Comparison of ENCODE assay signal across 1 cellular context in the genomic region with DNA sequence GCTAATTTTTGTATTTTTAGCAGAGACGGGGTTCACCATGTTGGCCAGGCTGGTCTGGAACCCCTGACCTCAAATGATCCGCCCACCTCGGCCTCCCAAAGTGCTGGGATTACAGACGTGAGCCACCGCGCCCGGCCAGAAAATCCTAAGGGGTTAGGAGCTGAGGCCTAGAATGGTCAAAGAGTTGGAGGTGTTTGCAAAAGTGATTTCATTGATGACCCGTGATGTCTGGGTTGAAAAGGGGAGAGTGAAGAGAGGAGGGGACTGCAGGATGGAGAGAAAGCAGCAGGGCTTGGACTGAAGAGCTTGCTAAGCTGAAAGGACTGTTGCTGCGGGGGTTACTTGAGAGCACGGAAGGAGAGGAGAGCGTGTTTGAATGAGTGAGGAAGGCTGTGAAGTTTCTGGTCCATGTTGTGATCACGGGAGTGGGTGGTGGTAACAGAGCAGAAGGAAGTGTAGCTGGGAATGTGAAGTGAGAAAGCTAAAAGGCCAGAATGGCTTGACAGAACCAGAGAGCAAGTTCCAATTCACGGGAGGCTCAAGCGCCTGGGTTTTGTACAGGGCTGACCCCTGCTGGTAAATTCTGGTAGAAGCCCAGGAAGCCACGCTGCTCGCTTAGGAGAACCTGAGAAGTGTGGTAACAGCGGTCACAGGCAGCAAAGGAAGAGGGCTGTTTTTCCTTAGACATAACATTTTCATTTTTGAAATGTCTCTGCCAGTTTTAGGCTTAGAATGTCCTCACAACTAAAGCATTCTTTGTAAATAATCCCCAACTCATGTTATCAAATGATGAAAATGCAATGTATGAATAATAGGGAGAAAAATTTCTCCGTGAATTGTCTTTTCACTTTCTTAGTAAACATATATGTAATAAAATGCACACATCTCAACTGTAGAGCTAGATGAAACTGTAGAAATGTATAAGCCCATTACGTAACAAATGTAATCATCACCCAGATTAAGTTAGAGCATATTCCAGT.
A peak's percentile ranks its signal among the peaks of the same experiment; 100 is the strongest.
TF ChIP-seq lines count a peak whose summit lies in the region.

No MANE protein-coding gene starts in this region.

TF ChIP-seq in HepG2, 621 proteins besides CTCF, POLR2A, EP300 and RAD21 (continued from another document and continues in another):
- TF ChIP-seq, protein P1, sequence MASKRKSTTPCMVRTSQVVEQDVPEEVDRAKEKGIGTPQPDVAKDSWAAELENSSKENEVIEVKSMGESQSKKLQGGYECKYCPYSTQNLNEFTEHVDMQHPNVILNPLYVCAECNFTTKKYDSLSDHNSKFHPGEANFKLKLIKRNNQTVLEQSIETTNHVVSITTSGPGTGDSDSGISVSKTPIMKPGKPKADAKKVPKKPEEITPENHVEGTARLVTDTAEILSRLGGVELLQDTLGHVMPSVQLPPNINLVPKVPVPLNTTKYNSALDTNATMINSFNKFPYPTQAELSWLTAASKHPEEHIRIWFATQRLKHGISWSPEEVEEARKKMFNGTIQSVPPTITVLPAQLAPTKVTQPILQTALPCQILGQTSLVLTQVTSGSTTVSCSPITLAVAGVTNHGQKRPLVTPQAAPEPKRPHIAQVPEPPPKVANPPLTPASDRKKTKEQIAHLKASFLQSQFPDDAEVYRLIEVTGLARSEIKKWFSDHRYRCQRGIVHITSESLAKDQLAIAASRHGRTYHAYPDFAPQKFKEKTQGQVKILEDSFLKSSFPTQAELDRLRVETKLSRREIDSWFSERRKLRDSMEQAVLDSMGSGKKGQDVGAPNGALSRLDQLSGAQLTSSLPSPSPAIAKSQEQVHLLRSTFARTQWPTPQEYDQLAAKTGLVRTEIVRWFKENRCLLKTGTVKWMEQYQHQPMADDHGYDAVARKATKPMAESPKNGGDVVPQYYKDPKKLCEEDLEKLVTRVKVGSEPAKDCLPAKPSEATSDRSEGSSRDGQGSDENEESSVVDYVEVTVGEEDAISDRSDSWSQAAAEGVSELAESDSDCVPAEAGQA (IDR thresholded peaks at IDR 0.05; ENCODE audit: low read depth): no peak
- TF ChIP-seq, protein P1 (CRISPR knock-in tag; IDR thresholded peaks at IDR 0.05; ENCODE audit: borderline replicate concordance): no peak
- TF ChIP-seq PHF8 (CRISPR knock-in tag; IDR thresholded peaks at IDR 0.05): peak; percentile 55; the same call in 1 of the 2 replicates
- TF ChIP-seq SRSF1 (optimal IDR thresholded peaks at IDR 0.05; ENCODE audit: low read depth, low read length): peak; percentile 33
- no peak; the same call in 1 of the 2 replicates for TF ChIP-seq FOXK1 (CRISPR knock-in tag; IDR thresholded peaks at IDR 0.05; ENCODE audit: borderline replicate concordance, low read depth)
- no peak for TF ChIP-seq ZNF562 (CRISPR knock-in tag; IDR thresholded peaks at IDR 0.05; ENCODE audit: borderline replicate concordance)
- no peak for TF ChIP-seq KDM5A (IDR thresholded peaks at IDR 0.05; ENCODE audit: borderline replicate concordance, low read length)
- TF ChIP-seq ZFP1 (CRISPR knock-in tag; IDR thresholded peaks at IDR 0.05): no peak
- TF ChIP-seq MEIS1 (CRISPR knock-in tag; IDR thresholded peaks at IDR 0.05; ENCODE audit: borderline replicate concordance): no peak
- TF ChIP-seq, protein P2, sequence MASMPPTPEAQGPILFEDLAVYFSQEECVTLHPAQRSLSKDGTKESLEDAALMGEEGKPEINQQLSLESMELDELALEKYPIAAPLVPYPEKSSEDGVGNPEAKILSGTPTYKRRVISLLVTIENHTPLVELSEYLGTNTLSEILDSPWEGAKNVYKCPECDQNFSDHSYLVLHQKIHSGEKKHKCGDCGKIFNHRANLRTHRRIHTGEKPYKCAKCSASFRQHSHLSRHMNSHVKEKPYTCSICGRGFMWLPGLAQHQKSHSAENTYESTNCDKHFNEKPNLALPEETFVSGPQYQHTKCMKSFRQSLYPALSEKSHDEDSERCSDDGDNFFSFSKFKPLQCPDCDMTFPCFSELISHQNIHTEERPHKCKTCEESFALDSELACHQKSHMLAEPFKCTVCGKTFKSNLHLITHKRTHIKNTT (CRISPR knock-in tag; IDR thresholded peaks at IDR 0.05): no peak
- no peak for TF ChIP-seq ZNF234 (CRISPR knock-in tag; conservative IDR thresholded peaks at IDR 0.05)
- peak; percentile 69 for TF ChIP-seq GFI1 (CRISPR knock-in tag; IDR thresholded peaks at IDR 0.05; ENCODE audit: borderline replicate concordance)
- peak; percentile 56; the same call in 1 of the 2 replicates for TF ChIP-seq BORCS8-MEF2B (CRISPR knock-in tag; IDR thresholded peaks at IDR 0.05)
- TF ChIP-seq ZNF292 (CRISPR knock-in tag; IDR thresholded peaks at IDR 0.05; ENCODE audit: borderline replicate concordance, low read depth): peak; percentile 82; the same call in 1 of the 2 replicates
- no peak for TF ChIP-seq FOXK2 (IDR thresholded peaks at IDR 0.05)
- TF ChIP-seq MAZ (IDR thresholded peaks at IDR 0.05; ENCODE audit: borderline replicate concordance, low read depth, low read length): peak; percentile 53; the same call in 1 of the 2 replicates
- peak; percentile 55 for TF ChIP-seq MAZ (CRISPR knock-in tag; IDR thresholded peaks at IDR 0.05; ENCODE audit: low read depth)
- TF ChIP-seq, protein P3, sequence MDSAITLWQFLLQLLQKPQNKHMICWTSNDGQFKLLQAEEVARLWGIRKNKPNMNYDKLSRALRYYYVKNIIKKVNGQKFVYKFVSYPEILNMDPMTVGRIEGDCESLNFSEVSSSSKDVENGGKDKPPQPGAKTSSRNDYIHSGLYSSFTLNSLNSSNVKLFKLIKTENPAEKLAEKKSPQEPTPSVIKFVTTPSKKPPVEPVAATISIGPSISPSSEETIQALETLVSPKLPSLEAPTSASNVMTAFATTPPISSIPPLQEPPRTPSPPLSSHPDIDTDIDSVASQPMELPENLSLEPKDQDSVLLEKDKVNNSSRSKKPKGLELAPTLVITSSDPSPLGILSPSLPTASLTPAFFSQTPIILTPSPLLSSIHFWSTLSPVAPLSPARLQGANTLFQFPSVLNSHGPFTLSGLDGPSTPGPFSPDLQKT (CRISPR knock-in tag; IDR thresholded peaks at IDR 0.05; ENCODE audit: borderline replicate concordance): no peak
- TF ChIP-seq EHMT2 (IDR thresholded peaks at IDR 0.05; ENCODE audit: borderline replicate concordance, low read depth, low read length): no peak
- no peak for TF ChIP-seq ZFP41 (CRISPR knock-in tag; IDR thresholded peaks at IDR 0.05; ENCODE audit: borderline replicate concordance)
- TF ChIP-seq ZSCAN9 (CRISPR knock-in tag; IDR thresholded peaks at IDR 0.05; ENCODE audit: borderline replicate concordance): peak; percentile 40; the same call in 1 of the 2 replicates
- no peak for TF ChIP-seq MYC (CRISPR knock-in tag; IDR thresholded peaks at IDR 0.05; ENCODE audit: borderline replicate concordance)
- no peak for TF ChIP-seq ZNF382 (CRISPR knock-in tag; IDR thresholded peaks at IDR 0.05; ENCODE audit: borderline replicate concordance)
- no peak for TF ChIP-seq ZNF441 (CRISPR knock-in tag; IDR thresholded peaks at IDR 0.05; ENCODE audit: borderline replicate concordance)
- no peak for TF ChIP-seq SIN3A (IDR thresholded peaks at IDR 0.05; ENCODE audit: borderline replicate concordance, low read depth, low read length)
- no peak for TF ChIP-seq ZNF703 (CRISPR knock-in tag; IDR thresholded peaks at IDR 0.05; ENCODE audit: borderline replicate concordance)
- TF ChIP-seq, protein P4, sequence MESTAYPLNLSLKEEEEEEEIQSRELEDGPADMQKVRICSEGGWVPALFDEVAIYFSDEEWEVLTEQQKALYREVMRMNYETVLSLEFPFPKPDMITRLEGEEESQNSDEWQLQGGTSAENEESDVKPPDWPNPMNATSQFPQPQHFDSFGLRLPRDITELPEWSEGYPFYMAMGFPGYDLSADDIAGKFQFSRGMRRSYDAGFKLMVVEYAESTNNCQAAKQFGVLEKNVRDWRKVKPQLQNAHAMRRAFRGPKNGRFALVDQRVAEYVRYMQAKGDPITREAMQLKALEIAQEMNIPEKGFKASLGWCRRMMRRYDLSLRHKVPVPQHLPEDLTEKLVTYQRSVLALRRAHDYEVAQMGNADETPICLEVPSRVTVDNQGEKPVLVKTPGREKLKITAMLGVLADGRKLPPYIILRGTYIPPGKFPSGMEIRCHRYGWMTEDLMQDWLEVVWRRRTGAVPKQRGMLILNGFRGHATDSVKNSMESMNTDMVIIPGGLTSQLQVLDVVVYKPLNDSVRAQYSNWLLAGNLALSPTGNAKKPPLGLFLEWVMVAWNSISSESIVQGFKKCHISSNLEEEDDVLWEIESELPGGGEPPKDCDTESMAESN (CRISPR knock-in tag; conservative IDR thresholded peaks at IDR 0.05): peak; percentile 65; the same call in 1 of the 2 replicates
- TF ChIP-seq, protein P5, sequence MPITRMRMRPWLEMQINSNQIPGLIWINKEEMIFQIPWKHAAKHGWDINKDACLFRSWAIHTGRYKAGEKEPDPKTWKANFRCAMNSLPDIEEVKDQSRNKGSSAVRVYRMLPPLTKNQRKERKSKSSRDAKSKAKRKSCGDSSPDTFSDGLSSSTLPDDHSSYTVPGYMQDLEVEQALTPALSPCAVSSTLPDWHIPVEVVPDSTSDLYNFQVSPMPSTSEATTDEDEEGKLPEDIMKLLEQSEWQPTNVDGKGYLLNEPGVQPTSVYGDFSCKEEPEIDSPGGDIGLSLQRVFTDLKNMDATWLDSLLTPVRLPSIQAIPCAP (CRISPR knock-in tag; IDR thresholded peaks at IDR 0.05; ENCODE audit: low read depth): no peak
- TF ChIP-seq, protein P6, sequence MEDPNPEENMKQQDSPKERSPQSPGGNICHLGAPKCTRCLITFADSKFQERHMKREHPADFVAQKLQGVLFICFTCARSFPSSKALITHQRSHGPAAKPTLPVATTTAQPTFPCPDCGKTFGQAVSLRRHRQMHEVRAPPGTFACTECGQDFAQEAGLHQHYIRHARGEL (CRISPR knock-in tag; IDR thresholded peaks at IDR 0.05): no peak
- TF ChIP-seq NR3C1 (CRISPR knock-in tag; IDR thresholded peaks at IDR 0.05): no peak
- TF ChIP-seq ATF7 (IDR thresholded peaks at IDR 0.05): no peak
- TF ChIP-seq ATF7 (CRISPR knock-in tag; IDR thresholded peaks at IDR 0.05): no peak
- no peak for TF ChIP-seq DPF2 (CRISPR knock-in tag; IDR thresholded peaks at IDR 0.05; ENCODE audit: borderline replicate concordance, low read depth)
- TF ChIP-seq, protein P7, sequence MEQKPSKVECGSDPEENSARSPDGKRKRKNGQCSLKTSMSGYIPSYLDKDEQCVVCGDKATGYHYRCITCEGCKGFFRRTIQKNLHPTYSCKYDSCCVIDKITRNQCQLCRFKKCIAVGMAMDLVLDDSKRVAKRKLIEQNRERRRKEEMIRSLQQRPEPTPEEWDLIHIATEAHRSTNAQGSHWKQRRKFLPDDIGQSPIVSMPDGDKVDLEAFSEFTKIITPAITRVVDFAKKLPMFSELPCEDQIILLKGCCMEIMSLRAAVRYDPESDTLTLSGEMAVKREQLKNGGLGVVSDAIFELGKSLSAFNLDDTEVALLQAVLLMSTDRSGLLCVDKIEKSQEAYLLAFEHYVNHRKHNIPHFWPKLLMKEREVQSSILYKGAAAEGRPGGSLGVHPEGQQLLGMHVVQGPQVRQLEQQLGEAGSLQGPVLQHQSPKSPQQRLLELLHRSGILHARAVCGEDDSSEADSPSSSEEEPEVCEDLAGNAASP (CRISPR knock-in tag; IDR thresholded peaks at IDR 0.05; ENCODE audit: borderline replicate concordance): no peak
- TF ChIP-seq ZNF263 (CRISPR knock-in tag; IDR thresholded peaks at IDR 0.05): peak; percentile 52; the same call in 1 of the 2 replicates
- TF ChIP-seq, protein P8, sequence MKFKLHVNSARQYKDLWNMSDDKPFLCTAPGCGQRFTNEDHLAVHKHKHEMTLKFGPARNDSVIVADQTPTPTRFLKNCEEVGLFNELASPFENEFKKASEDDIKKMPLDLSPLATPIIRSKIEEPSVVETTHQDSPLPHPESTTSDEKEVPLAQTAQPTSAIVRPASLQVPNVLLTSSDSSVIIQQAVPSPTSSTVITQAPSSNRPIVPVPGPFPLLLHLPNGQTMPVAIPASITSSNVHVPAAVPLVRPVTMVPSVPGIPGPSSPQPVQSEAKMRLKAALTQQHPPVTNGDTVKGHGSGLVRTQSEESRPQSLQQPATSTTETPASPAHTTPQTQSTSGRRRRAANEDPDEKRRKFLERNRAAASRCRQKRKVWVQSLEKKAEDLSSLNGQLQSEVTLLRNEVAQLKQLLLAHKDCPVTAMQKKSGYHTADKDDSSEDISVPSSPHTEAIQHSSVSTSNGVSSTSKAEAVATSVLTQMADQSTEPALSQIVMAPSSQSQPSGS (CRISPR knock-in tag; IDR thresholded peaks at IDR 0.05): no peak
- no peak for TF ChIP-seq RCOR2 (CRISPR knock-in tag; IDR thresholded peaks at IDR 0.05)
- no peak for TF ChIP-seq GABPA (IDR thresholded peaks at IDR 0.05; ENCODE audit: low read depth, low read length)
- peak; percentile 8; the same call in 1 of the 2 replicates for TF ChIP-seq GABPA (CRISPR knock-in tag; IDR thresholded peaks at IDR 0.05; ENCODE audit: low read depth)
- peak; percentile 43; the same call in 1 of the 2 replicates for TF ChIP-seq POGZ (CRISPR knock-in tag; IDR thresholded peaks at IDR 0.05)
- TF ChIP-seq FOXA1 (IDR thresholded peaks at IDR 0.05): no peak
- no peak for TF ChIP-seq FOXA1 (CRISPR knock-in tag; IDR thresholded peaks at IDR 0.05)
- TF ChIP-seq, protein P9, sequence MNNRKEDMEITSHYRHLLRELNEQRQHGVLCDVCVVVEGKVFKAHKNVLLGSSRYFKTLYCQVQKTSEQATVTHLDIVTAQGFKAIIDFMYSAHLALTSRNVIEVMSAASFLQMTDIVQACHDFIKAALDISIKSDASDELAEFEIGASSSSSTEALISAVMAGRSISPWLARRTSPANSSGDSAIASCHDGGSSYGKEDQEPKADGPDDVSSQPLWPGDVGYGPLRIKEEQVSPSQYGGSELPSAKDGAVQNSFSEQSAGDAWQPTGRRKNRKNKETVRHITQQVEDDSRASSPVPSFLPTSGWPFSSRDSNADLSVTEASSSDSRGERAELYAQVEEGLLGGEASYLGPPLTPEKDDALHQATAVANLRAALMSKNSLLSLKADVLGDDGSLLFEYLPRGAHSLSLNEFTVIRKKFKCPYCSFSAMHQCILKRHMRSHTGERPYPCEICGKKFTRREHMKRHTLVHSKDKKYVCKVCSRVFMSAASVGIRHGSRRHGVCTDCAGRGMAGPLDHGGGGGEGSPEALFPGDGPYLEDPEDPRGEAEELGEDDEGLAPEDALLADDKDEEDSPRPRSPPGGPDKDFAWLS (CRISPR knock-in tag; IDR thresholded peaks at IDR 0.05; ENCODE audit: borderline replicate concordance): no peak
- no peak for TF ChIP-seq ZNF724P (CRISPR knock-in tag; IDR thresholded peaks at IDR 0.05; ENCODE audit: borderline replicate concordance)
- TF ChIP-seq ZNF10 (CRISPR knock-in tag; IDR thresholded peaks at IDR 0.05; ENCODE audit: borderline replicate concordance, low read depth): no peak
